Comparison of ENCODE assay signal across 12 cellular contexts in the genomic region with DNA sequence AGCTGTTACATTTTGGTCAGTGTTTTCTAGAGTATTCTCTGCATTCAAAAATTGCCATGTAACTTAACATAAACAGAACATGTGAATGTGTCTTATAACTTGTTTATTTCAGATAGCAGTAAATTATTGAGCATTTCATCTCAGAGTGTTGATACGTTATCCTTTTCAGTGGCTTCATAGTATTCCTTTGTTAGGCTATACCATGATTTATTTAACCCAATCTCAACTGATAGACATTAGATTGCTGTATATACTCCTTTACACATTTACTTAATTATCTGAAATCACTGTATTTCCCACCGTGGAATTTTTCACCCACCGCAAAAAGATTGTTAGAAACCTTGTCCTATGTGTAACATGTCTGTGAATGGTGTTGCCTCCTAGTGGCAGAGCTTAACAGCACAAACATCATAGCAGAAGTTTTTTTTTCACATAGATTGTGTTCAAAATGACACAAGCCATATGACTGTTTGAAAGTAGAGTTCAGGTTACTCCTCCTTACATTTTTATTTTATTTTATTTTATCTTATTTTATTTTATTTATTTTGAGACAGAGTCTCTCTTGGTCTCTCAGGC. TPM values are rescaled to one million over a fixed set of nuclear protein-coding genes. Genes with fewer than 3 reads are reported as not detected.
DNase-seq lines count a peak whose midpoint lies in the region; ATAC-seq and TF ChIP-seq lines count a peak whose summit lies in the region.
"Had no signal": no experiment of that assay in that cellular context is flagged by ENCODE, and none has a peak within 500 bp of the region (broad histone marks: within the 10 kb centered on the region; RNA-seq: fewer than 3 reads in every experiment).

No MANE protein-coding gene starts in this region.

- H3K9me3 ChIP-seq in DND-41 (ENCODE audit: insufficient read depth, low read length, severe bottlenecking): no peaks in the 10 kb centered on the region
- H3K9me3 ChIP-seq in adrenal gland (replicated peaks in 1 of 3): no peaks in the 10 kb centered on the region
- H3K9me3 ChIP-seq: SJCRH30, uterus had no signal

- CTCF ChIA-PET in T-cell (lab: Charles Lee): interaction anchor here in 1 of 2 donors (0.6 kb wide), 1 partner anchor 205 kb away, joined by 3 read pairs; no protein-coding TSS in a partner anchor

- no peak overlapping the region for H3K27ac Mint-ChIP-seq in T-cell

- H3K27me3 Mint-ChIP-seq in T-cell: no peaks in the 10 kb centered on the region

- H3K27ac ChIP-seq in DND-41 (ENCODE audit: low read length) (no peak overlapping the region), adrenal gland (no peak overlapping the region)
- H3K27ac ChIP-seq: SJCRH30, skin epidermis, uterus had no signal

- H3K4me3 ChIP-seq in DND-41 (ENCODE audit: low read depth in 1 of 2, low read length in 2 of 2) (no peak overlapping the region), adrenal gland (no peak overlapping the region)
- H3K4me3 ChIP-seq: SJCRH30, skin epidermis, uterus had no signal

- H3K79me2 ChIP-seq in DND-41 (ENCODE audit: insufficient read depth, low read length): no peaks in the 10 kb centered on the region

- no peak for DNase-seq in DND-41
- peak; percentile 26 for DNase-seq in HT-29 (ENCODE audit: low spot score)
- no peak for DNase-seq in adrenal gland
- DNase-seq in lung microvascular endothelial cell (ENCODE audit: low read depth in 2 of 2): peak; percentile 25 to 42
- no peak for DNase-seq in T-cell
- no peak for DNase-seq in stimulated activated naive CD4-positive, alpha-beta T cell treated with Interleukin-2 at 50 U/mL for 16 hours (lab: John Stamatoyannopoulos, UW)
- no peak for DNase-seq in NCI-H510A (lab: John Stamatoyannopoulos, UW)
- DNase-seq in NCI-H524 (lab: John Stamatoyannopoulos, UW): no peak
- DNase-seq: hypothalamus, uterus had no signal

- 0 out of 3 replicates have a peak, but pooled peaks have one; percentile 53 for ATAC-seq in DND-41 (ENCODE audit: insufficient read depth, low read depth)
- ATAC-seq in T-cell (replicated peaks in 1 of 4): no peak

- H3K4me1 Mint-ChIP-seq in T-cell: peaks cover 0 to 4% (median 0%) of the 10 kb centered on the region in 3 donors

- WGBS in adrenal gland, 4 donors: 86 to 98% (median 93%) methylated on average over 3 of the region's 3 CpGs

- no peaks in the 10 kb centered on the region for H3K9me3 Mint-ChIP-seq in T-cell

- no peak for TF ChIP-seq POLR2A in adrenal gland (IDR thresholded peaks at IDR 0.05)

- intact Hi-C loops in adrenal gland (cut with DNase I): loop anchor here in 1 of 2 donors (10.0 kb wide), 1 partner anchor 881 kb away; a partner anchor contains a TSS

- peaks cover 94% of the 10 kb centered on the region for H3K36me3 ChIP-seq in DND-41 (ENCODE audit: insufficient read depth, low read length)
- peaks cover 0 to 99% of the 10 kb centered on the region in 2 donors for H3K36me3 ChIP-seq in adrenal gland (replicated peaks in 1 of 2)
- H3K36me3 ChIP-seq: uterus had no signal

- no peak overlapping the region for H3K4me2 ChIP-seq in DND-41 (ENCODE audit: insufficient read depth, low read length)

- TF ChIP-seq CTCF in DND-41 (IDR thresholded peaks at IDR 0.05; ENCODE audit: borderline replicate concordance, extremely low read depth, low read length, poor library complexity, severe bottlenecking) (peak; percentile 66), adrenal gland (IDR thresholded peaks at IDR 0.05) (peak; percentile 9 to 37 (median 34))

- H3K4me3 Mint-ChIP-seq in T-cell: no peak overlapping the region

- no peaks in the 10 kb centered on the region for H3K27me3 ChIP-seq in DND-41 (ENCODE audit: insufficient read depth, low read length, poor library complexity)
- H3K27me3 ChIP-seq in adrenal gland: no peaks in the 10 kb centered on the region
- H3K27me3 ChIP-seq: SJCRH30, uterus had no signal

- no peaks in the 10 kb centered on the region for H3K4me1 ChIP-seq in DND-41 (ENCODE audit: insufficient read depth, low read length)
- H3K4me1 ChIP-seq in adrenal gland (replicated peaks in 1 of 2): no peaks in the 10 kb centered on the region
- H3K4me1 ChIP-seq: SJCRH30, uterus had no signal

- POLR2A ChIA-PET in T-cell (lab: Charles Lee): interaction anchor here in 1 of 2 donors (0.6 kb wide), 1 partner anchor 31 kb away, joined by 5 read pairs; no protein-coding TSS in a partner anchor

- H3K9ac ChIP-seq in DND-41 (ENCODE audit: low read depth, low read length): no peak overlapping the region

- no peaks in the 10 kb centered on the region for H4K20me1 ChIP-seq in DND-41 (ENCODE audit: insufficient read depth, low read length)

- H3K36me3 Mint-ChIP-seq in T-cell: peaks cover 41% of the 10 kb centered on the region

- no peak overlapping the region for H2AFZ ChIP-seq in DND-41 (ENCODE audit: low read depth, low read length)

RNA-seq across cellular contexts. Expression of a gene that starts 21.4 kb away (rescaled TPM):
- 15.7 and 19.4 TPM in 2 replicates for total RNA-seq in HT-29 (2014; rRNA removed; shearing (Covaris generic))
- total RNA-seq in adrenal gland: 10 to 100 TPM; 19.8 to 59.8 (median 37.2) TPM
- 10 to 100 TPM; 20.9 to 34.6 (median 31.2) TPM for polyA plus RNA-seq in adrenal gland
- total RNA-seq in lung microvascular endothelial cell: 13.1 and 21.2 TPM in 2 replicates
- 10 to 100 TPM; 20.0 to 43.0 (median 31.3) TPM for total RNA-seq in T-cell

RNA-seq across cellular contexts. Expression of a gene that starts 35.1 kb away (rescaled TPM):
- total RNA-seq in HT-29 (2014; rRNA removed; shearing (Covaris generic)): 24.6 and 29.6 TPM in 2 replicates
- total RNA-seq in adrenal gland (10 to 100 TPM in 4 of 8 donors, 1 to 10 TPM in 4; 6.0 to 21.5 (median 11.9) TPM), lung microvascular endothelial cell (0.65 and 0.99 TPM in 2 replicates), T-cell (1 to 10 TPM; 1.1 to 2.8 (median 1.4) TPM)
- polyA plus RNA-seq in adrenal gland: 10 to 100 TPM; 14.1 to 16.8 (median 14.3) TPM

RNA-seq across cellular contexts. Expression of a gene that starts 53.1 kb away (rescaled TPM):
- 141 and 174 TPM in 2 replicates for total RNA-seq in HT-29 (2014; rRNA removed; shearing (Covaris generic))
- total RNA-seq in adrenal gland (100 to 1,000 TPM in 6 of 8 donors, 10 to 100 TPM in 2; 92.7 to 214 (median 122) TPM), lung microvascular endothelial cell (45.8 and 46.4 TPM in 2 replicates), T-cell (10 to 100 TPM; 36.2 to 67.6 (median 60.4) TPM)
- 100 to 1,000 TPM in 2 of 3 donors, 10 to 100 TPM in 1; 58.4 to 188 (median 175) TPM for polyA plus RNA-seq in adrenal gland

RNA-seq across cellular contexts. Expression of a gene that starts 53.2 kb away (rescaled TPM):
- total RNA-seq in HT-29 (2014; rRNA removed; shearing (Covaris generic)): 15.9 and 18.8 TPM in 2 replicates
- total RNA-seq in adrenal gland (10 to 100 TPM in 4 of 8 donors, 1 to 10 TPM in 4; 5.3 to 14.2 (median 10.2) TPM), lung microvascular endothelial cell (3.5 and 6.3 TPM in 2 replicates), T-cell (10 to 100 TPM in 3 of 5 donors, 1 to 10 TPM in 2; 5.3 to 20.2 (median 16.9) TPM)
- polyA plus RNA-seq in adrenal gland: 10 to 100 TPM in 1 of 3 donors, 1 to 10 TPM in 2; 7.6 to 21.8 (median 9.0) TPM

Comparison
In these comparisons a context has a peak if more than half of its experiments do, and no peak if none do; other contexts are left out.
1. DNase-seq: peak in HT-29 (single experiment) and lung microvascular endothelial cell (2 of 2); none in DND-41 (single experiment), adrenal gland (0 of 7), T-cell (0 of 34), stimulated activated naive CD4-positive, alpha-beta T cell treated with Interleukin-2 at 50 U/mL for 16 hours (single experiment), NCI-H510A (single experiment) and NCI-H524 (0 of 2).